Comparison of ENCODE assay signal across 9 cellular contexts in genomic region chr11:134411887-134412507, GRCh38. TPM values are rescaled to one million over a fixed set of nuclear protein-coding genes. Genes with fewer than 3 reads are reported as not detected.
DNase-seq lines count a peak whose midpoint lies in the region; ATAC-seq and TF ChIP-seq lines count a peak whose summit lies in the region.
"Had no signal": no experiment of that assay in that cellular context is flagged by ENCODE, and none has a peak within 500 bp of the region (broad histone marks: within the 10 kb centered on the region; RNA-seq: fewer than 3 reads in every experiment).

Gene B3GAT1 (minus strand): TSS chr11:134412242. CDS start chr11:134387659, 24,583 bp downstream.

- H3K36me3 ChIP-seq in endocrine pancreas (ENCODE audit: control insufficient read depth, insufficient read depth, low read length) (no peaks in the 10 kb centered on the region), ovary (no peaks in the 10 kb centered on the region)

- H3K4me1 ChIP-seq in endocrine pancreas (ENCODE audit: control insufficient read depth, insufficient read depth, low read length) (no peaks in the 10 kb centered on the region), ovary (ENCODE audit: insufficient read depth) (peaks cover 4% of the 10 kb centered on the region)

- H3K27ac ChIP-seq in ovary: no peak within 1 kb of the TSS

- TF ChIP-seq POLR2A in ovary (IDR thresholded peaks at IDR 0.05): no peak

- no peaks in the 10 kb centered on the region for H3K27me3 ChIP-seq in endocrine pancreas (ENCODE audit: control insufficient read depth, insufficient read depth, low read length)
- no peaks in the 10 kb centered on the region for H3K27me3 ChIP-seq in ovary

- H3K9me3 ChIP-seq in endocrine pancreas (ENCODE audit: control insufficient read depth, low read length) (no peaks in the 10 kb centered on the region), ovary (no peaks in the 10 kb centered on the region)

- H3K4me3 ChIP-seq in endocrine pancreas (ENCODE audit: control insufficient read depth, insufficient read depth, low read length) (peak within 1 kb of the TSS; percentile 16), ovary (peak within 1 kb of the TSS; percentile 15)

- TF ChIP-seq CTCF in ovary (IDR thresholded peaks at IDR 0.05): no peak

- intact Hi-C loops in ovary (cut with DNase I): no loop called here

- DNase-seq in D341Med (ENCODE audit: low spot score): peak; percentile 71
- peak; percentile 80 for DNase-seq in NCI-H1105 (lab: John Stamatoyannopoulos, UW)
- peak in 1 of 5 donors; percentile 26 for DNase-seq in ovary
- no peak for DNase-seq in NCI-H82 (lab: John Stamatoyannopoulos, UW)
- DNase-seq: KBM-7 had no signal

- TF ChIP-seq EP300 in ovary (IDR thresholded peaks at IDR 0.05): no peak

- peak within 1 kb of the TSS; percentile 93 for H3K9ac ChIP-seq in endocrine pancreas (ENCODE audit: control insufficient read depth, insufficient read depth, low read length)

- 0 to 1% methylated on average over 8 to 64 of the region's 92 CpGs; no CpG with 5 or more reads in 1 of the 3 donors for WGBS in ovary, 3 donors

- ATAC-seq in HG02588 (IDR thresholded peaks at IDR 0.05; ENCODE audit: unreplicated experiment) (no peak), GM18858 (IDR thresholded peaks at IDR 0.05; ENCODE audit: unreplicated experiment) (no peak), GM18861 (IDR thresholded peaks at IDR 0.05; ENCODE audit: unreplicated experiment) (no peak)

RNA-seq across cellular contexts. Expression of gene B3GAT1, which starts in this region (rescaled TPM):
- total RNA-seq in ovary: 1 to 10 TPM in 2 of 7 donors, under 1 TPM in 5; 0.18 to 1.4 (median 0.48) TPM
- under 1 TPM; 0.11 to 0.23 TPM for polyA plus RNA-seq in ovary
